8 cellular contexts compared by ENCODE assay signal in the genomic region with DNA sequence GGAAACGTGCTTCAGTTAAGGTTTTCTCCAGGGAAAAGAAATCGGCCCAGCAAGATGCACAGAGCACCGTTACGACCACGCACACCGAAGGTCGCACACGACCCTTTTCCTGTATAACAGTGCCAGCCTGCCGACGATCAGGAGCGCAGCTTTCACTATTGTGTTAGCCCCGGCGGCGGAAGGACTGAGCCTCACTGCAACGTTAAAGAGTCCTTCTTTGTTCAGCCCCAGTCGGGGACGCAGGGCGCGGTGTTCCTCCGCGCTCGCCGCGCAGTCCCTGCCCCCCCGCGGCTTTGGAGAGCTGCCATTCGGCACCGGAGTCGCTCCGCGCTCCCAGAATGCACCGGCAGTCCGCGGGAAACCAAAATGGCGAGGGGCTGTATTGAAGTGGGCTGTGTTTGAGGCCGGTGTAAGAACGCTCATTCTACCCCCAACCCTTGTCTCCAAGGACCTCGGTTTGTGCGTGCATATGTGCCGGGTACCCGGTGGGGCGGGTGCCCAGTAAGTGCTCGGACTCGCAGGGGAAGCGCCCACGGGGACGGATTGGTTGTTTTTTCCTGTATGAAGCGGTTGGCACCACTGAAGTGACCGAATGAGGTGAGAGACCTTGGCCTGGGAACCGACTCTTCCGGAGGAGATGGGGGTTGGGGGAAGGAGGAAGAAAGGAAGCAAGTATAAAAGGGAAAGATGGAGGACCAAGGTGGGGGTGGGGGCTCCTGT. TPM values are rescaled to one million over a fixed set of nuclear protein-coding genes. Genes with fewer than 3 reads are reported as not detected.
DNase-seq lines count a peak whose midpoint lies in the region; ATAC-seq and TF ChIP-seq lines count a peak whose summit lies in the region.

A gene (plus strand): TSS at position 349 of the 720 bp plus-strand sequence. CDS start 244 bp downstream, at position 593.

- CTCF ChIA-PET in PC-3 (lab: Charles Lee) = interaction anchor here (0.6 to 1.0 kb wide), 2 partner anchors 358 to 734 kb away, joined by 3 read pairs; no protein-coding TSS in a partner anchor

- no peaks in the 10 kb centered on the region for H3K9me2 ChIP-seq in PC-3 (replicated peaks; ENCODE audit: low read length)

- H3F3A ChIP-seq in PC-3 (ENCODE audit: low read length, unreplicated experiment) = no peaks in the 10 kb centered on the region

- H3K9me3 ChIP-seq in PC-3 (ENCODE audit: low read length) (no peaks in the 10 kb centered on the region), mucosa of descending colon (no peaks in the 10 kb centered on the region)

- H4K20me1 ChIP-seq in PC-3 (ENCODE audit: low read length) = peaks cover 33% of the 10 kb centered on the region

- ATAC-seq in GM21619 (IDR thresholded peaks at IDR 0.05; ENCODE audit: unreplicated experiment) (peak; percentile 72), PC-3 (peak; percentile 78), mucosa of descending colon (peak; percentile 98)

- H3K27me3 ChIP-seq in PC-3 (ENCODE audit: low read length) = no peaks in the 10 kb centered on the region

- TSS peak; percentile 73 for BruUV-seq in PC-3 (replicated peaks; lab: Mats Ljungman, UMichigan)

- DNase-seq in DMS153 treated with DMSO at 0.1 percent for 48 hours (lab: John Stamatoyannopoulos, UW; ENCODE audit: unreplicated experiment) (peak; percentile 81), PC-3 (peak; percentile 96), activated T-cell treated with anti-CD3 and anti-CD28 coated beads for 4 hours (peak; percentile 90), epithelial cell of prostate (ENCODE audit: low read depth, low spot score) (peak; percentile 87), mucosa of descending colon (peak; percentile 97 to 99 (median 98))
- DNase-seq in Jurkat, Clone E6-1 (ENCODE audit: low read depth, low spot score) = peak; percentile 98
- DNase-seq in stimulated activated CD8-positive, alpha-beta memory T cell treated with anti-CD3 and anti-CD28 coated beads, Interleukin-4, amount 100 ng/mL, for 1 hour (ENCODE audit: low read depth in 2 of 2, low spot score in 1 of 2) = peak; percentile 79 to 87

- peak within 1 kb of the TSS; percentile 93 for H3K4me2 ChIP-seq in PC-3 (ENCODE audit: low read length)

- peak within 1 kb of the TSS; percentile 75 for H2AFZ ChIP-seq in PC-3 (ENCODE audit: low read length)

- intact Hi-C loops in PC-3 (cut with micrococcal nuclease) (loop anchor here (1.0 to 5.0 kb wide), 2 partner anchors 57 to 101 kb away; a partner anchor contains a TSS), mucosa of descending colon (cut with DNase I, micrococcal nuclease) (no loop called here)

- H3K4me3 ChIP-seq in Jurkat, Clone E6-1 (ENCODE audit: low read length) = peak within 1 kb of the TSS; percentile 97
- H3K4me3 ChIP-seq in PC-3 (ENCODE audit: low read length) = peak within 1 kb of the TSS; percentile 89
- H3K4me3 ChIP-seq in mucosa of descending colon = peak within 1 kb of the TSS; percentile 65

- H3K27ac ChIP-seq in PC-3 (ENCODE audit: low read length) (peak within 1 kb of the TSS; percentile 40), epithelial cell of prostate (peak within 1 kb of the TSS; percentile 70)

- TF ChIP-seq CTCF in PC-3 (conservative IDR thresholded peaks at IDR 0.05; ENCODE audit: low read depth, low read length) = no peak
- peak; percentile 12 for TF ChIP-seq CTCF in mucosa of descending colon (IDR thresholded peaks at IDR 0.05)

- peaks cover 50% of the 10 kb centered on the region for H3K79me2 ChIP-seq in PC-3 (ENCODE audit: low read length)

- peaks cover 15% of the 10 kb centered on the region for H3K36me3 ChIP-seq in PC-3 (ENCODE audit: low read depth, low read length)
- no peaks in the 10 kb centered on the region for H3K36me3 ChIP-seq in mucosa of descending colon (ENCODE audit: low read depth)

- POLR2A ChIA-PET in PC-3 (lab: Charles Lee; ENCODE audit: unreplicated experiment) = interaction anchor here (0.5 to 0.6 kb wide), 3 partner anchors 39 to 603 kb away, joined by 3 to 4 read pairs (median 3); a partner anchor contains a TSS

- peaks cover 12% of the 10 kb centered on the region; the same call in 1 of the 2 replicates for H3K4me1 ChIP-seq in PC-3 (ENCODE audit: insufficient read depth, low read length)
- H3K4me1 ChIP-seq in mucosa of descending colon (ENCODE audit: low read depth) = peaks cover 28% of the 10 kb centered on the region

- H3K9ac ChIP-seq in PC-3 (ENCODE audit: low read length) = peak within 1 kb of the TSS; percentile 93

RNA-seq across cellular contexts. Expression of the gene that starts here (rescaled TPM):
- polyA plus RNA-seq in Jurkat, Clone E6-1 (2012; ENCODE audit: insufficient read depth, insufficient read length) = 38.1 TPM
- total RNA-seq in PC-3 (2014; rRNA removed) (15.3 and 25.3 TPM in 2 replicates), mucosa of descending colon (10 to 100 TPM; 22.5 to 32.1 (median 23.6) TPM)

Comparison
In these comparisons a context has a peak if more than half of its experiments do, and no peak if none do; other contexts are left out.
1. Peak in every context shown above with its lines: DNase-seq, ATAC-seq, H3K4me3 ChIP-seq and H3K27ac ChIP-seq.